8 cellular contexts compared by ENCODE assay signal in genomic region chr12:50055831-50056628, GRCh38. TPM values are rescaled to one million over a fixed set of nuclear protein-coding genes. Genes with fewer than 3 reads are reported as not detected.
DNase-seq lines count a peak whose midpoint lies in the region; ATAC-seq, FAIRE-seq and TF ChIP-seq lines count a peak whose summit lies in the region.

No MANE protein-coding gene starts in this region.

- no peaks in the 10 kb centered on the region for H3K36me3 ChIP-seq in CD8-positive, alpha-beta memory T cell (ENCODE audit: insufficient read depth, low read length)
- H3K36me3 ChIP-seq in PC-3 (ENCODE audit: low read depth, low read length) (no peaks in the 10 kb centered on the region), gastroesophageal sphincter (no peaks in the 10 kb centered on the region), pancreas (no peaks in the 10 kb centered on the region), aorta (ENCODE audit: control insufficient read depth in 1 of 2, insufficient read depth in 2 of 2, low read length in 1 of 2) (no peaks in the 10 kb centered on the region)

- H4K20me1 ChIP-seq in PC-3 (ENCODE audit: low read length) = no peaks in the 10 kb centered on the region

- no peak for FAIRE-seq in pancreas (lab: Jason Lieb, UNC)

- no peak for TF ChIP-seq POLR2A in gastroesophageal sphincter (IDR thresholded peaks at IDR 0.05)

- TF ChIP-seq CTCF in PC-3 (conservative IDR thresholded peaks at IDR 0.05; ENCODE audit: low read depth, low read length) (peak; percentile 95), gastroesophageal sphincter (IDR thresholded peaks at IDR 0.05) (peak in 3 of 4 experiments; percentile 79 to 97 (median 83)), pancreas (IDR thresholded peaks at IDR 0.05) (peak; percentile 80 to 90 (median 88))

- H3K9me2 ChIP-seq in PC-3 (replicated peaks; ENCODE audit: low read length) = no peaks in the 10 kb centered on the region

- no peaks in the 10 kb centered on the region for H3F3A ChIP-seq in PC-3 (ENCODE audit: low read length, unreplicated experiment)

- POLR2A ChIA-PET in CD8-positive, alpha-beta memory T cell (lab: Charles Lee) = interaction anchor here (1.3 kb wide), 1 partner anchor 13 kb away, joined by 3 read pairs; no protein-coding TSS in a partner anchor
- POLR2A ChIA-PET in PC-3 (lab: Charles Lee; ENCODE audit: unreplicated experiment) = no interaction called here

- H3K27ac Mint-ChIP-seq in CD8-positive, alpha-beta memory T cell = peak overlapping the region in 1 of 8 donors; percentile 90

- TF ChIP-seq EP300 in gastroesophageal sphincter (IDR thresholded peaks at IDR 0.05) = no peak

- peak overlapping the region; percentile 6; the same call in 1 of the 2 replicates for H3K9ac ChIP-seq in PC-3 (ENCODE audit: low read length)

- CTCF ChIA-PET in CD8-positive, alpha-beta memory T cell (lab: Charles Lee) = interaction anchor here (0.6 to 3.6 kb wide), 19 partner anchors 9 to 869 kb away, joined by 3 to 41 read pairs (median 4); partner anchors contain the start of gene RACGAP1
- CTCF ChIA-PET in PC-3 (lab: Charles Lee) = interaction anchor here (0.5 to 1.4 kb wide), 6 partner anchors 9 to 393 kb away, joined by 3 to 22 read pairs (median 5); partner anchors contain the start of gene COX14

- peak overlapping the region; percentile 55 to 91 (median 74) for H3K4me3 Mint-ChIP-seq in CD8-positive, alpha-beta memory T cell

- BruUV-seq in PC-3 (replicated peaks; lab: Mats Ljungman, UMichigan) = no TSS peak

- peak overlapping the region; percentile 44 for H3K4me3 ChIP-seq in CD8-positive, alpha-beta memory T cell (ENCODE audit: low read length)
- H3K4me3 ChIP-seq in PC-3 (ENCODE audit: low read length) (peak overlapping the region; percentile 39; the same call in 1 of the 2 replicates), gastroesophageal sphincter (no peak overlapping the region), pancreas (no peak overlapping the region), aorta (ENCODE audit: low read length in 2 of 2) (no peak overlapping the region)

- H3K4me1 ChIP-seq in CD8-positive, alpha-beta memory T cell (ENCODE audit: insufficient read depth, low read length) = peaks cover 33% of the 10 kb centered on the region
- H3K4me1 ChIP-seq in PC-3 (ENCODE audit: insufficient read depth, low read length) = peaks cover 11% of the 10 kb centered on the region
- peaks cover 3 to 30% (median 14%) of the 10 kb centered on the region in 3 donors for H3K4me1 ChIP-seq in gastroesophageal sphincter
- H3K4me1 ChIP-seq in pancreas = peaks cover 0 to 6% (median 0%) of the 10 kb centered on the region in 3 donors
- no peaks in the 10 kb centered on the region for H3K4me1 ChIP-seq in aorta (ENCODE audit: control insufficient read depth in 1 of 2, insufficient read depth in 2 of 2, low read length in 2 of 2)

- peaks cover 51 to 55% of the 10 kb centered on the region in 2 donors for H3K27me3 Mint-ChIP-seq in CD8-positive, alpha-beta memory T cell

- peak overlapping the region; percentile 94 for H3K4me2 ChIP-seq in PC-3 (ENCODE audit: low read length)

- no peaks in the 10 kb centered on the region for H3K9me3 ChIP-seq in CD8-positive, alpha-beta memory T cell (ENCODE audit: low read length)
- no peaks in the 10 kb centered on the region for H3K9me3 ChIP-seq in PC-3 (ENCODE audit: low read length)
- H3K9me3 ChIP-seq in gastroesophageal sphincter = no peaks in the 10 kb centered on the region
- H3K9me3 ChIP-seq in pancreas = no peaks in the 10 kb centered on the region
- H3K9me3 ChIP-seq in aorta (ENCODE audit: control insufficient read depth, low read length) = no peaks in the 10 kb centered on the region

- peaks cover 19% of the 10 kb centered on the region for H3K27me3 ChIP-seq in CD8-positive, alpha-beta memory T cell (ENCODE audit: insufficient read depth, low read length, poor library complexity, severe bottlenecking)
- H3K27me3 ChIP-seq in PC-3 (ENCODE audit: low read length) (no peaks in the 10 kb centered on the region), gastroesophageal sphincter (peaks cover 8% of the 10 kb centered on the region), pancreas (no peaks in the 10 kb centered on the region), aorta (ENCODE audit: control insufficient read depth in 1 of 2, insufficient read depth in 2 of 2, low read length in 1 of 2) (no peaks in the 10 kb centered on the region)

- H3K4me1 Mint-ChIP-seq in CD8-positive, alpha-beta memory T cell = peaks cover 27 to 48% (median 32%) of the 10 kb centered on the region in 3 donors

- DNase-seq in CD8-positive, alpha-beta memory T cell = peak; percentile 34 to 68 (median 38)
- DNase-seq in PC-3 (peak; percentile 58), pancreas (peak in 1 of 6 donors; percentile 46), aorta (peak in 1 of 2 donors; percentile 29)
- peak; percentile 40 for DNase-seq in activated effector memory CD4-positive, alpha-beta T cell treated with Interleukin-2 at 50 U/mL for 16 hours

- no peak overlapping the region for H3K27ac ChIP-seq in CD8-positive, alpha-beta memory T cell (ENCODE audit: low read depth, low read length)
- H3K27ac ChIP-seq in PC-3 (ENCODE audit: low read length) (no peak overlapping the region), gastroesophageal sphincter (no peak overlapping the region), pancreas (no peak overlapping the region), aorta (ENCODE audit: low read depth in 1 of 2, low read length in 2 of 2) (no peak overlapping the region)

- H3K9me3 Mint-ChIP-seq in CD8-positive, alpha-beta memory T cell = no peaks in the 10 kb centered on the region

- WGBS in gastroesophageal sphincter (ENCODE audit: low coverage in 1 of 2), 2 donors = 2 to 4% methylated on average over 9 to 12 of the region's 17 CpGs
- 11 to 12% methylated on average over 17 of the region's 17 CpGs for WGBS in pancreas, 2 donors
- 7 to 11% methylated on average over 17 of the region's 17 CpGs for WGBS in aorta, 2 donors

- peaks cover 0 to 2% (median 2%) of the 10 kb centered on the region in 3 donors for H3K36me3 Mint-ChIP-seq in CD8-positive, alpha-beta memory T cell

- no peaks in the 10 kb centered on the region for H3K79me2 ChIP-seq in PC-3 (ENCODE audit: low read length)

- intact Hi-C loops in PC-3 (cut with micrococcal nuclease) (loop anchor here (1.0 to 5.0 kb wide), 4 partner anchors 81 to 279 kb away; no protein-coding TSS in a partner anchor), pancreas (cut with DNase I) (loop anchor here in 1 of 3 donors (5.0 kb wide), 1 partner anchor 84 kb away; the partner anchor contains the start of gene AQP6), aorta (cut with DNase I) (loop anchor here (2.0 to 10.0 kb wide), 4 partner anchors 89 to 281 kb away; no protein-coding TSS in a partner anchor)

- ATAC-seq in HG02798 (IDR thresholded peaks at IDR 0.05; ENCODE audit: poor library complexity, unreplicated experiment) (peak; percentile 52), PC-3 (peak; percentile 35), gastroesophageal sphincter (peak; percentile 44), pancreas (peak; percentile 51 to 83 (median 72)), aorta (ENCODE audit: low FRiP score) (peak; percentile 66), GM21423 (IDR thresholded peaks at IDR 0.05; ENCODE audit: unreplicated experiment) (no peak)

- peak overlapping the region; percentile 87 for H2AFZ ChIP-seq in PC-3 (ENCODE audit: low read length)

RNA-seq across cellular contexts. Expression of gene ASIC1, which starts 1.4 kb away (rescaled TPM):
- 1 to 10 TPM; 6.4 TPM for total RNA-seq in CD8-positive, alpha-beta memory T cell
- polyA plus RNA-seq in CD8-positive, alpha-beta memory T cell = 0.07 TPM
- 6.0 and 6.3 TPM in 2 replicates for total RNA-seq in PC-3 (2014; rRNA removed)
- total RNA-seq in gastroesophageal sphincter = 1 to 10 TPM in 3 of 4 donors, under 1 TPM in 1; 0.82 to 4.9 (median 3.1) TPM
- 1 to 10 TPM in 1 of 6 donors, under 1 TPM in 5; 0.14 to 1.0 (median 0.55) TPM for total RNA-seq in pancreas
- 1 to 10 TPM in 1 of 2 donors, under 1 TPM in 1; 0.38 to 1.0 TPM for polyA plus RNA-seq in pancreas
- 1 to 10 TPM in 1 of 2 donors, under 1 TPM in 1; 0.39 to 5.8 TPM for total RNA-seq in aorta
- polyA plus RNA-seq in aorta = 1 to 10 TPM in 1 of 2 donors, not detected in 1; 1.2 TPM

RNA-seq across cellular contexts. Expression of gene SMARCD1, which starts 29.1 kb away (rescaled TPM):
- total RNA-seq in CD8-positive, alpha-beta memory T cell = 10 to 100 TPM; 72.3 to 78.2 TPM
- polyA plus RNA-seq in CD8-positive, alpha-beta memory T cell = 16.1 TPM
- total RNA-seq in PC-3 (2014; rRNA removed) = 105 and 109 TPM in 2 replicates
- total RNA-seq in gastroesophageal sphincter = 10 to 100 TPM; 26.6 to 52.8 (median 44.2) TPM
- total RNA-seq in pancreas = 10 to 100 TPM; 13.7 to 22.8 (median 15.4) TPM
- 10 to 100 TPM; 12.5 to 22.6 TPM for polyA plus RNA-seq in pancreas
- 10 to 100 TPM; 41.0 to 44.6 TPM for total RNA-seq in aorta
- polyA plus RNA-seq in aorta = 10 to 100 TPM; 15.0 to 19.9 TPM

RNA-seq across cellular contexts. Expression of gene RACGAP1, which starts 30.7 kb away (rescaled TPM):
- total RNA-seq in CD8-positive, alpha-beta memory T cell = 10 to 100 TPM; 79.3 to 84.3 TPM
- polyA plus RNA-seq in CD8-positive, alpha-beta memory T cell = 11.9 TPM
- total RNA-seq in PC-3 (2014; rRNA removed) (95.3 and 97.9 TPM in 2 replicates), gastroesophageal sphincter (10 to 100 TPM; 10.5 to 23.7 (median 13.1) TPM), pancreas (1 to 10 TPM; 1.1 to 6.3 (median 2.8) TPM), aorta (10 to 100 TPM in 1 of 2 donors, 1 to 10 TPM in 1; 8.0 to 10.1 TPM)
- polyA plus RNA-seq in pancreas (1 to 10 TPM in 1 of 2 donors, under 1 TPM in 1; 0.72 to 1.9 TPM), aorta (1 to 10 TPM; 4.6 to 7.9 TPM)

RNA-seq across cellular contexts. Expression of gene GPD1, which starts 47.8 kb away (rescaled TPM):
- under 1 TPM; 0.55 to 0.70 TPM for total RNA-seq in CD8-positive, alpha-beta memory T cell
- polyA plus RNA-seq in CD8-positive, alpha-beta memory T cell = not detected
- total RNA-seq in PC-3 (2014; rRNA removed) = 0.11 and 0.40 TPM in 2 replicates
- total RNA-seq in gastroesophageal sphincter = 10 to 100 TPM in 1 of 4 donors, 1 to 10 TPM in 1, under 1 TPM in 2; 0.08 to 49.5 (median 1.3) TPM
- total RNA-seq in pancreas = 10 to 100 TPM in 1 of 6 donors, 1 to 10 TPM in 1, under 1 TPM in 4; 0.75 to 14.2 (median 0.90) TPM
- 10 to 100 TPM in 1 of 2 donors, 1 to 10 TPM in 1; 8.4 to 11.3 TPM for polyA plus RNA-seq in pancreas
- total RNA-seq in aorta = 1 to 10 TPM; 2.2 to 3.1 TPM
- 10 to 100 TPM in 1 of 2 donors, under 1 TPM in 1; 0.61 to 24.8 TPM for polyA plus RNA-seq in aorta

RNA-seq across cellular contexts. Expression of gene COX14, which starts 56.0 kb away (rescaled TPM):
- 10 to 100 TPM; 58.7 to 59.2 TPM for total RNA-seq in CD8-positive, alpha-beta memory T cell
- 250 TPM for polyA plus RNA-seq in CD8-positive, alpha-beta memory T cell
- total RNA-seq in PC-3 (2014; rRNA removed) = 75.7 and 84.7 TPM in 2 replicates
- 100 to 1,000 TPM in 1 of 4 donors, 10 to 100 TPM in 3; 66.1 to 111 (median 81.0) TPM for total RNA-seq in gastroesophageal sphincter
- total RNA-seq in pancreas = 10 to 100 TPM; 16.8 to 29.3 (median 20.9) TPM
- 10 to 100 TPM; 36.5 to 62.0 TPM for polyA plus RNA-seq in pancreas
- 10 to 100 TPM; 49.3 to 52.7 TPM for total RNA-seq in aorta
- 100 to 1,000 TPM in 1 of 2 donors, 10 to 100 TPM in 1; 93.6 to 214 TPM for polyA plus RNA-seq in aorta

Comparison
In these comparisons a context has a peak if more than half of its experiments do, and no peak if none do; other contexts are left out.
1. H3K4me3 ChIP-seq: peak in CD8-positive, alpha-beta memory T cell (single experiment) and PC-3 (single experiment); none in gastroesophageal sphincter (0 of 2), pancreas (0 of 4) and aorta (0 of 2).
2. Peak in every context shown above with its lines, with median percentiles within 50 percentile points of each other: CTCF ChIP-seq.